21 cellular contexts compared by ENCODE assay signal in the genomic region with DNA sequence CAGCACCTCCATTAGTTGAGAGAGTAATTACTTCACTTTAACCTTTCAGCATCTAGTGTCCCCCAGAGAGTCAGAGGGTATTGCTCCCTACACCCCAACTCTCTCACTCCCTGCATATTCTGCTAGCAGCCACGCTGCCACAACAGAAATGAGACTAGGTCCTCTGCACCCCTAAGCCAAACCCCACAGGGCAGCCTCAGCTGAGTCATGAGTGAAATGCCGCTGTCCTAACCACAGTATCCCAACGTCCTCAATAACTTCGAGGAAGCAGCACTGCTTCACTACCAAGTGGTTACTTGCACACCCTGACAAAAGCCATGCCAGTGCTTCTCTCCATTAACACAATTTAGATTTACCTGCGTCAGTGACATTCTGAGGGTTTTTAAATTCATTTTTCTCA. TPM values are rescaled to one million over a fixed set of nuclear protein-coding genes. Genes with fewer than 3 reads are reported as not detected.
DNase-seq lines count a peak whose midpoint lies in the region; ATAC-seq, FAIRE-seq and TF ChIP-seq lines count a peak whose summit lies in the region.
"Had no signal": no experiment of that assay in that cellular context is flagged by ENCODE, and none has a peak within 500 bp of the region (broad histone marks: within the 10 kb centered on the region; RNA-seq: fewer than 3 reads in every experiment).

No MANE protein-coding gene starts in this region.

- 41% methylated on average over 5 of the region's 5 CpGs for WGBS in K562 (ENCODE audit: insufficient coverage, low coverage, missing lambda C conversion rate)

- intact Hi-C loops in K562 (cut with micrococcal nuclease), result no loop called here

- H3K9me3 ChIP-seq in K562 (replicated peaks; ENCODE audit: control insufficient read depth, insufficient read depth, low read depth, low read length) (no peaks in the 10 kb centered on the region), neutrophil (no peaks in the 10 kb centered on the region)
- H3K9me3 ChIP-seq: BE2C, MG63, spleen had no signal

- CTCF ChIA-PET in K562 (lab: Yijun Ruan, JAX; ENCODE audit: low intra/inter-chr PET ratio), result no interaction called here

- H3K36me3 Mint-ChIP-seq in type B pancreatic cell, result no peaks in the 10 kb centered on the region
- no peaks in the 10 kb centered on the region for H3K36me3 Mint-ChIP-seq in HFFc6 (ENCODE audit: low read depth)

- H3K4me1 ChIP-seq in K562 (replicated peaks in 1 of 2; ENCODE audit: control insufficient read depth in 2 of 2, insufficient read depth in 2 of 2, low read length in 2 of 2) (peaks cover 4 to 16% of the 10 kb centered on the region in 2 experiments; a peak in 4 of 5 replicates), neutrophil (ENCODE audit: control insufficient read depth in 1 of 2, insufficient read depth in 1 of 2, low read depth in 1 of 2, low read length in 1 of 2) (peaks cover 93 to 97% of the 10 kb centered on the region in 2 experiments)
- H3K4me1 ChIP-seq: BE2C had no signal

- H3K4me3 Mint-ChIP-seq in type B pancreatic cell, result no peak overlapping the region
- H3K4me3 Mint-ChIP-seq in HFFc6, result no peak overlapping the region
- H3K4me3 Mint-ChIP-seq: stimulated activated naive CD8-positive, alpha-beta T cell treated with anti-CD3 and anti-CD28 coated beads, Interleukin-15, Interleukin-2, amounts not matched to agents 100 ng/mL and 50 ng/mL, for 24 hours had no signal

- no peak for TF ChIP-seq CTCF in NB4 (IDR thresholded peaks at IDR 0.05; ENCODE audit: low read depth, low read length)
- no peak for TF ChIP-seq CTCF in K562 (IDR thresholded peaks at IDR 0.05 in 2 of 3, conservative IDR thresholded peaks at IDR 0.05 in 1 of 3; ENCODE audit: insufficient read depth in 2 of 3, low read depth in 1 of 3, low read length in 3 of 3)
- TF ChIP-seq CTCF in neutrophil (IDR thresholded peaks at IDR 0.05), result no peak
- no peak for TF ChIP-seq CTCF in type B pancreatic cell (conservative IDR thresholded peaks at IDR 0.05)
- no peak for TF ChIP-seq CTCF in HFFc6 (IDR thresholded peaks at IDR 0.05)

- no peak for TF ChIP-seq RAD21 in K562 (CRISPR knock-in tag; conservative IDR thresholded peaks at IDR 0.05 in 1 of 2, IDR thresholded peaks at IDR 0.05 in 1 of 2)

- no peak for TF ChIP-seq POLR2A in NB4 (IDR thresholded peaks at IDR 0.05; ENCODE audit: extremely low read depth, insufficient read length)
- no peak for TF ChIP-seq POLR2A in K562 (conservative IDR thresholded peaks at IDR 0.05)

- peak overlapping the region; percentile 66 for H2AFZ ChIP-seq in K562 (ENCODE audit: low read depth, low read length)

- no peak overlapping the region for H3K27ac ChIP-seq in K562 (ENCODE audit: extremely low read depth, low read depth, low read length)
- H3K27ac ChIP-seq in neutrophil, result peak overlapping the region; percentile 91

- H3K9ac ChIP-seq in K562 (ENCODE audit: insufficient read depth in 1 of 2, low read depth in 2 of 2, low read length in 2 of 2), result peak overlapping the region in 1 of 2 experiments; percentile 5; a peak in 1 of 4 replicates

- no peak overlapping the region for H3K4me2 ChIP-seq in K562 (ENCODE audit: insufficient read depth, low read length)

- H3K4me3 ChIP-seq in NB4 (ENCODE audit: low read depth, low read length) (peak overlapping the region; percentile 30), K562 (no peak overlapping the region), neutrophil (ENCODE audit: low read depth in 1 of 2, low read length in 1 of 2) (peak overlapping the region; percentile 26 to 42)
- H3K4me3 ChIP-seq: MG63, spleen had no signal

- no peak for TF ChIP-seq EP300 in K562 (IDR thresholded peaks at IDR 0.05; ENCODE audit: low read length)

- H3K4me1 Mint-ChIP-seq in type B pancreatic cell (ENCODE audit: unreplicated experiment) (no peaks in the 10 kb centered on the region), HFFc6 (ENCODE audit: low read depth) (no peaks in the 10 kb centered on the region; the same call in 1 of the 2 replicates)

- ATAC-seq in K562 (peak; percentile 44), HG02885 (IDR thresholded peaks at IDR 0.05; ENCODE audit: poor library complexity, unreplicated experiment) (no peak)

- no peaks in the 10 kb centered on the region for H3K9me1 ChIP-seq in K562 (ENCODE audit: control insufficient read depth, insufficient read depth, low read length)

- H3K36me3 ChIP-seq in K562 (ENCODE audit: control insufficient read depth, insufficient read depth, low read length), result no peaks in the 10 kb centered on the region
- H3K36me3 ChIP-seq in neutrophil, result no peaks in the 10 kb centered on the region
- H3K36me3 ChIP-seq: BE2C, MG63, spleen had no signal

- BruUV-seq in K562 (replicated peaks; lab: Mats Ljungman, UMichigan), result no TSS peak

- DNase-seq in GDM1 (lab: John Stamatoyannopoulos, UW) (peak; percentile 37), NB4 (ENCODE audit: low read depth) (peak; percentile 94), K562 (ENCODE audit: extremely low read depth in 1 of 4, low spot score in 3 of 4) (peak in 1 of 4 experiments; percentile 18), type B pancreatic cell (ENCODE audit: extremely low spot score, unreplicated experiment) (no peak), HFFc6 (no peak)
- DNase-seq: activated CD4-positive, alpha-beta T cell treated with anti-CD3 and anti-CD28 coated beads for 4 hours; activated naive CD4-positive, alpha-beta T cell treated with anti-CD3 and anti-CD28 coated beads, Interleukin-2, amount 50 U/mL, for 16 hours; BE2C; DMS53; effector CD4-positive, alpha-beta T cell; hypothalamus; MG63; NCI-H2029 treated with DMSO at 0.1 percent for 48 hours; NCI-H510A treated with DMSO at 0.1 percent for 48 hours; posterior cingulate gyrus; spleen; T-helper 2 cell had no signal

- H3K27me3 Mint-ChIP-seq in type B pancreatic cell (no peaks in the 10 kb centered on the region), HFFc6 (ENCODE audit: insufficient read depth) (peaks cover 38% of the 10 kb centered on the region)
- H3K27me3 Mint-ChIP-seq: stimulated activated naive CD8-positive, alpha-beta T cell treated with anti-CD3 and anti-CD28 coated beads, Interleukin-15, Interleukin-2, amounts not matched to agents 100 ng/mL and 50 ng/mL, for 24 hours had no signal

- FAIRE-seq in K562 (lab: Jason Lieb, UNC), result no peak
- FAIRE-seq: HTR-8/SVneo had no signal

- no peaks in the 10 kb centered on the region for H4K20me1 ChIP-seq in K562 (replicated peaks; ENCODE audit: control insufficient read depth, insufficient read depth, low read length)

- in situ Hi-C loops in K562 (cut with MboI), result no loop called here

- H3K9me3 Mint-ChIP-seq in type B pancreatic cell, result no peaks in the 10 kb centered on the region
- no peaks in the 10 kb centered on the region for H3K9me3 Mint-ChIP-seq in HFFc6
- H3K9me3 Mint-ChIP-seq: stimulated activated naive CD8-positive, alpha-beta T cell treated with anti-CD3 and anti-CD28 coated beads, Interleukin-15, Interleukin-2, amounts not matched to agents 100 ng/mL and 50 ng/mL, for 24 hours had no signal

- H3K27me3 ChIP-seq in K562 (ENCODE audit: control insufficient read depth in 2 of 2, insufficient read depth in 2 of 2, low read length in 2 of 2) (no peaks in the 10 kb centered on the region), neutrophil (no peaks in the 10 kb centered on the region)
- H3K27me3 ChIP-seq: MG63, spleen had no signal

- H3K27ac Mint-ChIP-seq in type B pancreatic cell, result no peak overlapping the region
- H3K27ac Mint-ChIP-seq in HFFc6, result no peak overlapping the region
- H3K27ac Mint-ChIP-seq: stimulated activated naive CD8-positive, alpha-beta T cell treated with anti-CD3 and anti-CD28 coated beads, Interleukin-15, Interleukin-2, amounts not matched to agents 100 ng/mL and 50 ng/mL, for 24 hours had no signal

- POLR2A ChIA-PET in K562 (lab: Yijun Ruan, JAX), result interaction anchor here (0.7 to 1.5 kb wide), 2 partner anchors 11 to 305 kb away, joined by 4 to 12 read pairs; no protein-coding TSS in a partner anchor

- H3K79me2 ChIP-seq in K562 (ENCODE audit: control insufficient read depth, insufficient read depth, low read length), result no peaks in the 10 kb centered on the region

RNA-seq across cellular contexts. Expression of a gene that starts 6.9 kb away (rescaled TPM):
- 6.4 and 13.8 TPM in 2 replicates for total RNA-seq in K562 (2011; cell fraction: chromatin; rRNA removed; ENCODE audit: low replicate concordance)
- total RNA-seq in K562 (2011; cell fraction: nucleolus; rRNA removed), result 11.3 and 12.5 TPM in 2 replicates
- 15.8 and 17.8 TPM in 2 replicates for total RNA-seq in K562 (2011; cell fraction: nucleoplasm; rRNA removed)
- total RNA-seq in K562 (2014; rRNA removed), result 30.1 and 38.1 TPM in 2 replicates
- total RNA-seq in K562 (2014; rRNA removed; fragmentation: Illumina TruSeq; extraction: Trizol), result 64.1 and 64.8 TPM in 2 replicates
- total RNA-seq in K562 (2015; rRNA removed; fragmentation: Illumina TruSeq; extraction: Trizol), result 96.3 and 99.0 TPM in 2 replicates
- 31.9 and 32.0 TPM in 2 replicates for total RNA-seq in K562 (2021)
- 35.6 and 41.2 TPM in 2 replicates for polyA plus RNA-seq in K562 (2011; rRNA removed)
- polyA plus RNA-seq in K562 (2011; cell fraction: cytosol; rRNA removed), result 25.8 and 34.2 TPM in 2 replicates
- polyA plus RNA-seq in K562 (2011; cell fraction: nucleus; rRNA removed), result 4.1 and 6.9 TPM in 2 replicates
- polyA plus RNA-seq in K562 (2012), result 63.9 and 76.2 TPM in 2 replicates
- 42.1 and 46.5 TPM in 2 replicates for polyA plus RNA-seq in K562 (2014; fragmentation: Illumina TruSeq; extraction: Trizol)
- 10 to 100 TPM; 44.0 to 47.0 TPM for polyA plus RNA-seq in K562 (2014; fragmentation: Nextera tagmentation; extraction: Ambion mirVana)
- polyA plus RNA-seq in K562 (2014; rRNA removed), result 27.2 and 37.0 TPM in 2 replicates
- 85.6 and 103 TPM in 2 replicates for polyA minus RNA-seq in K562 (2011; rRNA and poly(A)+ RNA removed)
- 23.7 and 37.9 TPM in 2 replicates for polyA minus RNA-seq in K562 (2011; cell fraction: cytosol; rRNA and poly(A)+ RNA removed)
- polyA minus RNA-seq in K562 (2011; cell fraction: nucleus; rRNA and poly(A)+ RNA removed), result 2.4 and 5.3 TPM in 2 replicates
- 113 and 174 TPM in 2 replicates for total RNA-seq in type B pancreatic cell (ENCODE audit: low replicate concordance)
- not detected for total RNA-seq in HFFc6 (2021; fragmentation: NEBNext Ultra II Directional; extraction: Animal tissue kit (Norgen Biotek cat#: 25700))

RNA-seq across cellular contexts. Expression of a gene that starts 18.2 kb away (rescaled TPM):
- total RNA-seq in K562 (2011; cell fraction: chromatin; rRNA removed; ENCODE audit: low replicate concordance), result 10.0 and 21.9 TPM in 2 replicates
- 10.8 and 18.6 TPM in 2 replicates for total RNA-seq in K562 (2011; cell fraction: nucleolus; rRNA removed)
- total RNA-seq in K562 (2011; cell fraction: nucleoplasm; rRNA removed), result 14.5 and 16.9 TPM in 2 replicates
- total RNA-seq in K562 (2014; rRNA removed), result 39.3 and 82.5 TPM in 2 replicates
- total RNA-seq in K562 (2014; rRNA removed; fragmentation: Illumina TruSeq; extraction: Trizol), result 52.9 and 62.2 TPM in 2 replicates
- 41.2 and 41.3 TPM in 2 replicates for total RNA-seq in K562 (2015; rRNA removed; fragmentation: Illumina TruSeq; extraction: Trizol)
- total RNA-seq in K562 (2021), result 33.0 and 39.2 TPM in 2 replicates
- polyA plus RNA-seq in K562 (2011; rRNA removed), result 37.8 and 50.2 TPM in 2 replicates
- polyA plus RNA-seq in K562 (2011; cell fraction: cytosol; rRNA removed), result 27.5 and 29.8 TPM in 2 replicates
- 11.5 and 13.0 TPM in 2 replicates for polyA plus RNA-seq in K562 (2011; cell fraction: nucleus; rRNA removed)
- 30.1 and 43.6 TPM in 2 replicates for polyA plus RNA-seq in K562 (2012)
- 45.2 and 49.2 TPM in 2 replicates for polyA plus RNA-seq in K562 (2014; fragmentation: Illumina TruSeq; extraction: Trizol)
- 10 to 100 TPM; 25.9 to 26.3 TPM for polyA plus RNA-seq in K562 (2014; fragmentation: Nextera tagmentation; extraction: Ambion mirVana)
- 61.0 and 92.2 TPM in 2 replicates for polyA plus RNA-seq in K562 (2014; rRNA removed)
- polyA minus RNA-seq in K562 (2011; rRNA and poly(A)+ RNA removed), result 20.0 and 24.0 TPM in 2 replicates
- 22.5 and 24.1 TPM in 2 replicates for polyA minus RNA-seq in K562 (2011; cell fraction: cytosol; rRNA and poly(A)+ RNA removed)
- 14.9 and 31.8 TPM in 2 replicates for polyA minus RNA-seq in K562 (2011; cell fraction: nucleus; rRNA and poly(A)+ RNA removed)
- 21.4 and 24.6 TPM in 2 replicates for total RNA-seq in type B pancreatic cell (ENCODE audit: low replicate concordance)
- 10 to 100 TPM in 4 of 6 experiments, 1 to 10 TPM in 2; 7.3 to 11.1 (median 10.4) TPM for total RNA-seq in HFFc6 (2021; fragmentation: NEBNext Ultra II Directional; extraction: Animal tissue kit (Norgen Biotek cat#: 25700))

Comparison
In these comparisons a context has a peak if more than half of its experiments do, and no peak if none do; other contexts are left out.
1. DNase-seq: peak in GDM1 (single experiment) and NB4 (single experiment); none in type B pancreatic cell (single experiment) and HFFc6 (single experiment).
2. RNA of a gene that starts 6.9 kb away (total RNA-seq): 113 to 174 TPM in type B pancreatic cell and 6.4 to 99.0 TPM in K562; not detected in HFFc6; every median in the first group is over 4 times any median in the second.